In genomic region chr12:125971981-125972380, GRCh38 we compare ENCODE assay signal across 6 cellular contexts.
"Had no signal": no experiment of that assay in that cellular context is flagged by ENCODE, and none has a peak within 500 bp of the region (broad histone marks: within the 10 kb centered on the region; RNA-seq: fewer than 3 reads in every experiment).

No MANE protein-coding gene starts in this region.

- H3K27ac ChIP-seq: HL-60 had no signal

- H3K4me3 ChIP-seq: K562 had no signal

- H3K36me3 Mint-ChIP-seq: IgD-negative memory B cell had no signal

- H3K27ac Mint-ChIP-seq: IgD-negative memory B cell had no signal

- H3K4me1 Mint-ChIP-seq: IgD-negative memory B cell had no signal

- H3K27me3 Mint-ChIP-seq: IgD-negative memory B cell had no signal

- H3K9me3 Mint-ChIP-seq: IgD-negative memory B cell had no signal

- H3K4me3 Mint-ChIP-seq: IgD-negative memory B cell had no signal

- DNase-seq: IMR-90, KBM-7, KG1 had no signal
